Comparison of ENCODE assay signal across 23 cellular contexts in the genomic region with DNA sequence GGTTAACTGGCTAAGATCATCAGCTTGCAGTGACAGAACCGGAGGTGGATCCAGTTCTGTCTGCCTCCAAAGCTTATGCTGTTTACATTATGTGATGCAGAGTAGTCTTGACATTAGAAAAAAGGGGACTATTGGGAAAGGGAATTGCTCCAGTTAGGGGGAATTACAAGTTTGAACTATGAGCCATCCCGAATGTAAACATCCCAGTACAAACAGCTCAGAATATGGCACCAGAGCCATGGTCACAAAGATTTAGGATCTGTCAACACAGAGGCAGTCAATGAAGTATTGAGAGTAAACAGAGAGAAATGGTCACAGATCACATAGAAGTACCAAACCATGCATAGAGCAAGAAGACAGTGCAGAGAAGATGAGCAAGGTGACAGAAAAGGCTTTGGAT. TPM values are rescaled to one million over a fixed set of nuclear protein-coding genes. Genes with fewer than 3 reads are reported as not detected.
DNase-seq lines count a peak whose midpoint lies in the region; ATAC-seq and TF ChIP-seq lines count a peak whose summit lies in the region.
"Had no signal": no experiment of that assay in that cellular context is flagged by ENCODE, and none has a peak within 500 bp of the region (broad histone marks: within the 10 kb centered on the region; RNA-seq: fewer than 3 reads in every experiment).

No MANE protein-coding gene starts in this region.

- H3K36me3 Mint-ChIP-seq in activated naive CD4-positive, alpha-beta T cell treated with anti-CD3 and anti-CD28 coated beads for 36 hours (ENCODE audit: low read depth): peaks cover 34% of the 10 kb centered on the region
- H3K36me3 Mint-ChIP-seq in activated naive CD4-positive, alpha-beta T cell treated with anti-CD3 and anti-CD28 coated beads, Interleukin-2, amount 50 U/mL, for 72 hours: peaks cover 31 to 56% of the 10 kb centered on the region in 2 donors
- H3K36me3 Mint-ChIP-seq in activated T-helper 1 cell treated with anti-CD3 and anti-CD28 coated beads, Interleukin-12 subunit alpha, Interleukin-12 subunit beta, Interleukin-2, Interleukin-4 antibody, amounts not matched to agents 30 ng/mL and 10 ng/mL and 1 ng/mL, durations not matched to agents 14 hours and 24 hours and 36 hours (ENCODE audit: low read depth): peaks cover 64% of the 10 kb centered on the region

- no CpG with 5 or more reads among the region's 2 CpGs for WGBS in IMR-90 (ENCODE audit: extremely low coverage in 2 of 2, insufficient read length in 1 of 2), 2 experiments
- WGBS in trophoblast cell (ENCODE audit: extremely low coverage, insufficient coverage, insufficient read length): no CpG with 5 or more reads among the region's 2 CpGs

- no peak for ATAC-seq in activated naive CD4-positive, alpha-beta T cell treated with anti-CD3 and anti-CD28 coated beads, Interleukin-2, amount 50 U/mL, for 72 hours
- ATAC-seq in IMR-90 (ENCODE audit: low read depth) (peak; percentile 71), GM19455 (IDR thresholded peaks at IDR 0.05; ENCODE audit: unreplicated experiment) (no peak)
- ATAC-seq: left lobe of liver; naive thymus-derived CD8-positive, alpha-beta T cell; pancreas; stimulated activated memory B cell treated with anti-CD40 and anti-IgM and Interleukin-4, amounts not matched to agents 10 μg/mL and 1 μg/mL and 100 μg/mL, for 72 hours had no signal

- H3K9me3 Mint-ChIP-seq in activated naive CD4-positive, alpha-beta T cell treated with anti-CD3 and anti-CD28 coated beads for 36 hours: no peaks in the 10 kb centered on the region
- H3K9me3 Mint-ChIP-seq in activated naive CD4-positive, alpha-beta T cell treated with anti-CD3 and anti-CD28 coated beads, Interleukin-2, amount 50 U/mL, for 72 hours: no peaks in the 10 kb centered on the region
- H3K9me3 Mint-ChIP-seq in activated T-helper 1 cell treated with anti-CD3 and anti-CD28 coated beads, Interleukin-12 subunit alpha, Interleukin-12 subunit beta, Interleukin-2, Interleukin-4 antibody, amounts not matched to agents 30 ng/mL and 10 ng/mL and 1 ng/mL, durations not matched to agents 14 hours and 24 hours and 36 hours: no peaks in the 10 kb centered on the region
- H3K9me3 Mint-ChIP-seq: naive thymus-derived CD8-positive, alpha-beta T cell; stimulated activated memory B cell treated with anti-CD40 and anti-IgM and Interleukin-4, amounts not matched to agents 10 μg/mL and 1 μg/mL and 100 μg/mL, for 72 hours had no signal

- no peak overlapping the region for H2BK12ac ChIP-seq in trophoblast cell (ENCODE audit: low read length)

- H3K9me1 ChIP-seq in IMR-90 (ENCODE audit: insufficient read depth, low read length): peaks cover 10% of the 10 kb centered on the region

- H4K20me1 ChIP-seq in IMR-90 (ENCODE audit: insufficient read depth, low read length): no peaks in the 10 kb centered on the region

- TF ChIP-seq POLR2A in IMR-90 (IDR thresholded peaks at IDR 0.05; ENCODE audit: low read depth, low read length): no peak

- H2BK120ac ChIP-seq in IMR-90 (ENCODE audit: low read depth, low read length) (no peak overlapping the region), trophoblast cell (ENCODE audit: insufficient read depth, low read length, poor library complexity) (peak overlapping the region; percentile 21)

- H3K27me3 Mint-ChIP-seq in activated naive CD4-positive, alpha-beta T cell treated with anti-CD3 and anti-CD28 coated beads for 36 hours (ENCODE audit: low read depth): no peaks in the 10 kb centered on the region
- no peaks in the 10 kb centered on the region for H3K27me3 Mint-ChIP-seq in activated T-helper 1 cell treated with anti-CD3 and anti-CD28 coated beads, Interleukin-12 subunit alpha, Interleukin-12 subunit beta, Interleukin-2, Interleukin-4 antibody, amounts not matched to agents 30 ng/mL and 10 ng/mL and 1 ng/mL, durations not matched to agents 14 hours and 24 hours and 36 hours (ENCODE audit: insufficient read depth)
- H3K27me3 Mint-ChIP-seq: naive thymus-derived CD8-positive, alpha-beta T cell; stimulated activated memory B cell treated with anti-CD40 and anti-IgM and Interleukin-4, amounts not matched to agents 10 μg/mL and 1 μg/mL and 100 μg/mL, for 72 hours had no signal

- in situ Hi-C loops in IMR-90 (cut with MboI; ENCODE audit: low sequenced_read_pairs): loop anchor here (10.0 kb wide), 1 partner anchor 395 kb away; a partner anchor contains a TSS

- H3K79me2 ChIP-seq in trophoblast cell (ENCODE audit: control insufficient read depth, insufficient read depth, low read length, poor library complexity): no peaks in the 10 kb centered on the region

- H3K56ac ChIP-seq in IMR-90 (ENCODE audit: extremely low read depth, insufficient read depth, low read length): no peak overlapping the region

- dilution Hi-C loops in IMR-90 (cut with HindIII; ENCODE audit: low sequenced_read_pairs, unreplicated experiment): no loop called here

- H3K27ac ChIP-seq in IMR-90 (ENCODE audit: insufficient read depth, low read length) (no peak overlapping the region), trophoblast cell (ENCODE audit: low read depth, low read length) (peak overlapping the region; percentile 29)
- H3K27ac ChIP-seq: colonic mucosa, esophagus squamous epithelium, pancreas, right atrium auricular region, testis had no signal

- H4K91ac ChIP-seq in IMR-90 (ENCODE audit: insufficient read depth, low read depth, low read length) (no peak overlapping the region), trophoblast cell (ENCODE audit: low read depth, low read length) (no peak overlapping the region)

- H3K14ac ChIP-seq in IMR-90 (replicated peaks; ENCODE audit: low read depth, low read length) (no peak overlapping the region), trophoblast cell (ENCODE audit: low read length) (no peak overlapping the region)

- H3K4me3 Mint-ChIP-seq in activated naive CD4-positive, alpha-beta T cell treated with anti-CD3 and anti-CD28 coated beads for 36 hours: no peak overlapping the region
- no peak overlapping the region for H3K4me3 Mint-ChIP-seq in activated T-helper 1 cell treated with anti-CD3 and anti-CD28 coated beads, Interleukin-12 subunit alpha, Interleukin-12 subunit beta, Interleukin-2, Interleukin-4 antibody, amounts not matched to agents 30 ng/mL and 10 ng/mL and 1 ng/mL, durations not matched to agents 14 hours and 24 hours and 36 hours
- H3K4me3 Mint-ChIP-seq: naive thymus-derived CD8-positive, alpha-beta T cell; stimulated activated memory B cell treated with anti-CD40 and anti-IgM and Interleukin-4, amounts not matched to agents 10 μg/mL and 1 μg/mL and 100 μg/mL, for 72 hours had no signal

- H3K18ac ChIP-seq in IMR-90 (ENCODE audit: low read depth, low read length): no peak overlapping the region
- H3K18ac ChIP-seq in trophoblast cell (ENCODE audit: low read length): no peak overlapping the region

- H2AFZ ChIP-seq in IMR-90 (replicated peaks; ENCODE audit: low read length, poor library complexity) (no peak overlapping the region), trophoblast cell (ENCODE audit: insufficient read depth, low read length, poor library complexity) (no peak overlapping the region)

- H3K4me2 ChIP-seq in IMR-90 (ENCODE audit: low read depth, low read length) (no peak overlapping the region), trophoblast cell (ENCODE audit: low read length) (no peak overlapping the region)

- H3K4ac ChIP-seq in IMR-90 (ENCODE audit: low read depth, low read length) (no peak overlapping the region), trophoblast cell (ENCODE audit: low read depth, low read length) (no peak overlapping the region)

- H3K4me3 ChIP-seq in IMR-90 (ENCODE audit: insufficient read depth, low read depth, low read length) (no peak overlapping the region), trophoblast cell (ENCODE audit: low read depth, low read length) (no peak overlapping the region)
- H3K4me3 ChIP-seq: colonic mucosa, esophagus squamous epithelium, pancreas, right atrium auricular region, testis had no signal

- no TSS peak for BruUV-seq in IMR-90 (replicated peaks; lab: Mats Ljungman, UMichigan)

- H2BK5ac ChIP-seq in IMR-90 (ENCODE audit: low read depth, low read length, poor library complexity, severe bottlenecking) (peak overlapping the region; percentile 24), trophoblast cell (ENCODE audit: low read depth, low read length, poor library complexity) (peak overlapping the region; percentile 73)

- no peak overlapping the region for H4K5ac ChIP-seq in IMR-90 (ENCODE audit: low read depth, low read length)

- H3K36me3 ChIP-seq in IMR-90 (ENCODE audit: control insufficient read depth, insufficient read depth, low read length) (peaks cover 42% of the 10 kb centered on the region), trophoblast cell (ENCODE audit: control insufficient read depth in 1 of 2, insufficient read depth in 2 of 2, low read length in 2 of 2) (peaks cover 36 to 54% of the 10 kb centered on the region in 2 experiments)

- peaks cover 4% of the 10 kb centered on the region for H3K4me1 ChIP-seq in IMR-90 (ENCODE audit: control insufficient read depth, insufficient read depth, low read length)
- no peaks in the 10 kb centered on the region for H3K4me1 ChIP-seq in trophoblast cell (ENCODE audit: control insufficient read depth in 1 of 2, insufficient read depth in 2 of 2, low read length in 2 of 2)
- H3K4me1 ChIP-seq: colonic mucosa, pancreas, right atrium auricular region, testis had no signal

- H3K23ac ChIP-seq in IMR-90 (ENCODE audit: low read depth, low read length): 0 out of 2 replicates have a peak overlapping the region, but pooled peaks have one; percentile 56
- no peak overlapping the region for H3K23ac ChIP-seq in trophoblast cell (ENCODE audit: low read length)

- no peak overlapping the region for H2BK20ac ChIP-seq in IMR-90 (ENCODE audit: low read depth, low read length)

- POLR2A ChIA-PET in IMR-90 (lab: Charles Lee; ENCODE audit: unreplicated experiment): no interaction called here

- H4K12ac ChIP-seq in trophoblast cell (ENCODE audit: low read depth, low read length): no peak overlapping the region

- H3K4me1 Mint-ChIP-seq in activated naive CD4-positive, alpha-beta T cell treated with anti-CD3 and anti-CD28 coated beads for 36 hours (ENCODE audit: low read depth): peaks cover 8% of the 10 kb centered on the region
- H3K4me1 Mint-ChIP-seq in activated T-helper 1 cell treated with anti-CD3 and anti-CD28 coated beads, Interleukin-12 subunit alpha, Interleukin-12 subunit beta, Interleukin-2, Interleukin-4 antibody, amounts not matched to agents 30 ng/mL and 10 ng/mL and 1 ng/mL, durations not matched to agents 14 hours and 24 hours and 36 hours (ENCODE audit: low read depth): peaks cover 10% of the 10 kb centered on the region
- H3K4me1 Mint-ChIP-seq: stimulated activated memory B cell treated with anti-CD40 and anti-IgM and Interleukin-4, amounts not matched to agents 10 μg/mL and 1 μg/mL and 100 μg/mL, for 72 hours had no signal

- no peaks in the 10 kb centered on the region for H3K9me3 ChIP-seq in IMR-90 (ENCODE audit: control insufficient read depth, insufficient read depth, low read length)
- H3K9me3 ChIP-seq in trophoblast cell (ENCODE audit: insufficient read depth, low read depth, low read length): no peaks in the 10 kb centered on the region
- H3K9me3 ChIP-seq: colonic mucosa, esophagus squamous epithelium, pancreas, right atrium auricular region, testis had no signal

- H2AK5ac ChIP-seq in IMR-90 (ENCODE audit: low read depth, low read length) (no peak overlapping the region), trophoblast cell (ENCODE audit: low read length) (no peak overlapping the region)

- H3K27me3 ChIP-seq in IMR-90 (ENCODE audit: control insufficient read depth, insufficient read depth, low read length): no peaks in the 10 kb centered on the region
- no peaks in the 10 kb centered on the region for H3K27me3 ChIP-seq in trophoblast cell (ENCODE audit: insufficient read depth, low read length)
- H3K27me3 ChIP-seq: colonic mucosa, esophagus squamous epithelium, pancreas, right atrium auricular region, testis had no signal

- no peak overlapping the region for H2AK9ac ChIP-seq in IMR-90 (replicated peaks; ENCODE audit: low read depth, low read length, poor library complexity)

- DNase-seq in activated naive CD4-positive, alpha-beta T cell treated with anti-CD3 and anti-CD28 coated beads for 36 hours: no peak
- DNase-seq in activated naive CD4-positive, alpha-beta T cell treated with anti-CD3 and anti-CD28 coated beads, Interleukin-2, amount 50 U/mL, for 72 hours (ENCODE audit: low spot score in 2 of 2): no peak
- DNase-seq in IMR-90: peak; percentile 24
- DNase-seq in activated T-helper 1 cell treated with anti-CD3 and anti-CD28 coated beads, Interleukin-12 subunit alpha, Interleukin-12 subunit beta, Interleukin-2, Interleukin-4 antibody, amounts not matched to agents 30 ng/mL and 10 ng/mL and 1 ng/mL, durations not matched to agents 14 hours and 24 hours and 36 hours (ENCODE audit: low spot score): no peak
- DNase-seq in trophoblast cell: no peak
- DNase-seq in EL: no peak
- DNase-seq: activated CD4-positive, alpha-beta T cell treated with anti-CD3 and anti-CD28 coated beads for 1 hour; activated gamma-delta T cell treated with Interleukin-2 at 50 U/mL for 16 hours; anterior cingulate cortex; C1 segment of cervical spinal cord; colonic mucosa; esophagus squamous epithelium; naive thymus-derived CD8-positive, alpha-beta T cell; NCI-H2081 treated with DMSO at 0.1 percent for 48 hours; NCI-H446; pancreas; Right ventricle myocardium superior; stimulated activated CD4-positive, alpha-beta T cell treated with anti-CD3 and anti-CD28 coated beads, Interleukin-2, amount 100 ng/mL, for 48 hours; testis had no signal

- TF ChIP-seq CTCF in IMR-90 (conservative IDR thresholded peaks at IDR 0.05; ENCODE audit: low read depth, low read length): no peak

- CTCF ChIA-PET in activated naive CD4-positive, alpha-beta T cell treated with anti-CD3 and anti-CD28 coated beads for 36 hours (lab: Charles Lee): interaction anchor here (1.1 to 2.3 kb wide), 3 partner anchors 115 to 188 kb away, joined by 3 to 7 read pairs (median 4); no protein-coding TSS in a partner anchor
- CTCF ChIA-PET in IMR-90 (lab: Yijun Ruan, JAX): interaction anchor here (0.8 to 1.2 kb wide), 2 partner anchors 10 to 170 kb away, joined by 3 to 4 read pairs; no protein-coding TSS in a partner anchor

- intact Hi-C loops in activated naive CD4-positive, alpha-beta T cell treated with anti-CD3 and anti-CD28 coated beads for 36 hours (cut with micrococcal nuclease): loop anchor here (10.0 kb wide), 1 partner anchor 345 kb away; no protein-coding TSS in a partner anchor
- intact Hi-C loops in IMR-90 (cut with micrococcal nuclease): loop anchor here (5.0 kb wide), 1 partner anchor 397 kb away; no protein-coding TSS in a partner anchor
- intact Hi-C loops in activated T-helper 1 cell treated with anti-CD3 and anti-CD28 coated beads, Interleukin-12 subunit alpha, Interleukin-12 subunit beta, Interleukin-2, Interleukin-4 antibody, amounts not matched to agents 30 ng/mL and 10 ng/mL and 1 ng/mL, durations not matched to agents 14 hours and 24 hours and 36 hours (cut with micrococcal nuclease): loop anchor here (10.0 kb wide), 1 partner anchor 395 kb away; a partner anchor contains a TSS

- H4K8ac ChIP-seq in IMR-90 (ENCODE audit: low read depth in 2 of 2, low read length in 2 of 2) (no peak overlapping the region), trophoblast cell (ENCODE audit: low read depth, low read length) (no peak overlapping the region)

- H3K27ac Mint-ChIP-seq in activated naive CD4-positive, alpha-beta T cell treated with anti-CD3 and anti-CD28 coated beads for 36 hours: peak overlapping the region; percentile 2
- H3K27ac Mint-ChIP-seq in activated naive CD4-positive, alpha-beta T cell treated with anti-CD3 and anti-CD28 coated beads, Interleukin-2, amount 50 U/mL, for 72 hours: peak overlapping the region in 1 of 2 donors; percentile 76
- peak overlapping the region; percentile 33 for H3K27ac Mint-ChIP-seq in activated T-helper 1 cell treated with anti-CD3 and anti-CD28 coated beads, Interleukin-12 subunit alpha, Interleukin-12 subunit beta, Interleukin-2, Interleukin-4 antibody, amounts not matched to agents 30 ng/mL and 10 ng/mL and 1 ng/mL, durations not matched to agents 14 hours and 24 hours and 36 hours
- H3K27ac Mint-ChIP-seq: stimulated activated memory B cell treated with anti-CD40 and anti-IgM and Interleukin-4, amounts not matched to agents 10 μg/mL and 1 μg/mL and 100 μg/mL, for 72 hours had no signal

- no peak overlapping the region for H2BK15ac ChIP-seq in IMR-90 (ENCODE audit: low read depth, low read length)

- TF ChIP-seq RAD21 in IMR-90 (IDR thresholded peaks at IDR 0.05; ENCODE audit: low read length): no peak

- H3K79me1 ChIP-seq in IMR-90 (ENCODE audit: low read depth in 1 of 2, low read length in 2 of 2): peaks cover 18 to 23% of the 10 kb centered on the region in 2 experiments
- peaks cover 2% of the 10 kb centered on the region for H3K79me1 ChIP-seq in trophoblast cell (ENCODE audit: low read length)

- no peak overlapping the region for H3K9ac ChIP-seq in IMR-90 (ENCODE audit: low read depth, low read length)
- H3K9ac ChIP-seq in trophoblast cell (ENCODE audit: low read length): no peak overlapping the region

RNA-seq across cellular contexts. Expression of a gene that starts 39.8 kb away (rescaled TPM):
- 10 to 100 TPM; 40.6 to 42.7 TPM for total RNA-seq in activated naive CD4-positive, alpha-beta T cell treated with anti-CD3 and anti-CD28 coated beads for 36 hours
- 10 to 100 TPM; 41.8 to 58.1 TPM for total RNA-seq in activated naive CD4-positive, alpha-beta T cell treated with anti-CD3 and anti-CD28 coated beads, Interleukin-2, amount 50 U/mL, for 72 hours
- 4.7 and 6.7 TPM in 2 replicates for total RNA-seq in IMR-90 (2012; rRNA removed)
- polyA plus RNA-seq in IMR-90 (2012; rRNA removed): 14.8 and 17.3 TPM in 2 replicates
- polyA plus RNA-seq in IMR-90 (2012; cell fraction: cytosol; rRNA removed): 7.9 and 10.2 TPM in 2 replicates
- 34.6 and 47.3 TPM in 2 replicates for polyA plus RNA-seq in IMR-90 (2012; cell fraction: nucleus; rRNA removed; ENCODE audit: low replicate concordance)
- total RNA-seq in activated T-helper 1 cell treated with anti-CD3 and anti-CD28 coated beads, Interleukin-12 subunit alpha, Interleukin-12 subunit beta, Interleukin-2, Interleukin-4 antibody, amounts not matched to agents 30 ng/mL and 10 ng/mL and 1 ng/mL, durations not matched to agents 14 hours and 24 hours and 36 hours: 54.0 and 61.2 TPM in 2 replicates
- 36.5 and 36.8 TPM in 2 replicates for polyA plus RNA-seq in trophoblast cell (2013)
